In the genomic region with DNA sequence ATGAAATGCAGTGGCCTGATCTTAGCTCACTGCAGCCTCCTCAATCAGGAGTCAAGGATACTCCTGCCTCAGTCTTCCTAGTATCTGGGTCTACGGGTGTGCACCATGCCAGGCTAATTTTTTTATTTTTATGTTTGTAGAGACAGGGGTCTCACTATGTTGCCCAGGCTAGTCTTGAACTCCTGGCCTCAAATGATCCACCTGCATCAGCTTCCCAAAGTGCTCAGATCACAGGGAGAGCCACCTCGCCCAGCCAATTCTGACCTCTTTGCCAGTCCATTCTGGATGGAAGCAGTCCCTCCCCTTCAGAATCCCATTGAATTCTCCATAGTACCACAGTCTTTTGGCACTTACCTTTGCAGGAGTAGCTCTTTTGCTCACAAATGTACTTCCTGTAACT, we compare ENCODE assay signal across 11 cellular contexts. TPM values are rescaled to one million over a fixed set of nuclear protein-coding genes. Genes with fewer than 3 reads are reported as not detected.
DNase-seq lines count a peak whose midpoint lies in the region; ATAC-seq and TF ChIP-seq lines count a peak whose summit lies in the region.
"Had no signal": no experiment of that assay in that cellular context is flagged by ENCODE, and none has a peak within 500 bp of the region (broad histone marks: within the 10 kb centered on the region; RNA-seq: fewer than 3 reads in every experiment).

No MANE protein-coding gene starts in this region.

- peaks cover 29 to 51% (median 37%) of the 10 kb centered on the region in 10 experiments for H3K4me1 ChIP-seq in BLaER1 treated with 17β-estradiol and CSF1 and Interleukin-3, amounts not matched to agents 10 nM and 100 nM
- H3K4me1 ChIP-seq in HCT116 (ENCODE audit: control insufficient read depth in 1 of 2, insufficient read depth in 2 of 2, low read length in 2 of 2): peaks cover 7 to 34% of the 10 kb centered on the region in 2 experiments; a peak in 3 of 4 replicates
- peaks cover 24% of the 10 kb centered on the region for H3K4me1 ChIP-seq in adipocyte (ENCODE audit: control insufficient read depth, insufficient read depth, low read length)

- peak overlapping the region; percentile 65 to 87 (median 79); a peak in 21 of 22 replicates for H3K4me2 ChIP-seq in BLaER1 treated with 17β-estradiol and CSF1 and Interleukin-3, amounts not matched to agents 10 nM and 100 nM
- H3K4me2 ChIP-seq in HCT116 (ENCODE audit: low read length): peak overlapping the region; percentile 86

- no peak for TF ChIP-seq POLR2A in HCT116 (IDR thresholded peaks at IDR 0.05; ENCODE audit: borderline replicate concordance, extremely low read depth, insufficient read depth, insufficient read length)

- peaks cover 4 to 19% (median 12%) of the 10 kb centered on the region in 11 experiments; a peak in 19 of 22 replicates for H3K36me3 ChIP-seq in BLaER1 treated with 17β-estradiol and CSF1 and Interleukin-3, amounts not matched to agents 10 nM and 100 nM
- H3K36me3 ChIP-seq in HCT116 (ENCODE audit: control insufficient read depth in 1 of 2, insufficient read depth in 2 of 2, low read length in 2 of 2) (peaks cover 0 to 13% of the 10 kb centered on the region in 2 experiments; a peak in 1 of 4 replicates), adipocyte (ENCODE audit: control insufficient read depth, insufficient read depth, low read length, severe bottlenecking) (peaks cover 6% of the 10 kb centered on the region)

- TF ChIP-seq RAD21 in HCT116 (IDR thresholded peaks at IDR 0.05; ENCODE audit: low read depth): no peak

- TF ChIP-seq CTCF in HCT116 (IDR thresholded peaks at IDR 0.05 in 2 of 3, conservative IDR thresholded peaks at IDR 0.05 in 1 of 3; ENCODE audit: borderline replicate concordance in 1 of 3, insufficient read depth in 1 of 3, low read depth in 2 of 3, low read length in 2 of 3) (no peak), nephron (IDR thresholded peaks at IDR 0.05; ENCODE audit: unreplicated experiment in 3 of 3) (no peak)

- no peaks in the 10 kb centered on the region for H3K9me3 Mint-ChIP-seq in nephron

- intact Hi-C loops in HCT116 (cut with micrococcal nuclease): no loop called here

- peaks cover 17 to 33% (median 28%) of the 10 kb centered on the region in 11 experiments; a peak in 19 of 22 replicates for H4K20me1 ChIP-seq in BLaER1 treated with 17β-estradiol and CSF1 and Interleukin-3, amounts not matched to agents 10 nM and 100 nM
- peaks cover 3% of the 10 kb centered on the region; the same call in 1 of the 2 replicates for H4K20me1 ChIP-seq in HCT116 (ENCODE audit: insufficient read depth)

- H3K9me3 ChIP-seq in BLaER1 treated with 17β-estradiol and CSF1 and Interleukin-3, amounts not matched to agents 10 nM and 100 nM (replicated peaks in 1 of 11): no peaks in the 10 kb centered on the region
- H3K9me3 ChIP-seq in HCT116 (ENCODE audit: control insufficient read depth in 1 of 2, insufficient read depth in 1 of 2, low read depth in 1 of 2, low read length in 2 of 2) (no peaks in the 10 kb centered on the region), adipocyte (ENCODE audit: control insufficient read depth, low read length) (no peaks in the 10 kb centered on the region)

- peaks cover 36% of the 10 kb centered on the region for H3K4me1 Mint-ChIP-seq in nephron

- H3K4me3 ChIP-seq in BLaER1 treated with 17β-estradiol and CSF1 and Interleukin-3, amounts not matched to agents 10 nM and 100 nM: peak overlapping the region in 4 of 10 experiments; percentile 65 to 99 (median 84); a peak in 3 of 20 replicates
- peak overlapping the region; percentile 83 to 87; a peak in 2 of 4 replicates for H3K4me3 ChIP-seq in HCT116 (replicated peaks in 1 of 2; ENCODE audit: low read depth in 1 of 2, low read length in 2 of 2)
- H3K4me3 ChIP-seq in adipocyte (ENCODE audit: low read length): peak overlapping the region; percentile 92

- peak overlapping the region in 8 of 11 experiments; percentile 88 to 100 (median 100); a peak in 12 of 22 replicates for H3K9ac ChIP-seq in BLaER1 treated with 17β-estradiol and CSF1 and Interleukin-3, amounts not matched to agents 10 nM and 100 nM
- H3K9ac ChIP-seq in HCT116 (ENCODE audit: low read length): no peak overlapping the region
- no peak overlapping the region for H3K9ac ChIP-seq in adipocyte (ENCODE audit: low read length)

- POLR2A ChIA-PET in HCT116 (lab: Charles Lee): interaction anchor here (1.7 kb wide), 1 partner anchor 74 kb away, joined by 9 read pairs; a partner anchor contains a TSS

- no peak for ATAC-seq in HCT116
- no peak for ATAC-seq in GM21381 (IDR thresholded peaks at IDR 0.05; ENCODE audit: unreplicated experiment)
- ATAC-seq: left lobe of liver had no signal

- BruUV-seq in HCT116 (replicated peaks; lab: Mats Ljungman, UMichigan): no TSS peak

- RAD21 ChIA-PET in HCT116 (lab: Charles Lee; ENCODE audit: low non-redundant PET in 1 of 2, low total read pairs in 2 of 2, uncharacterized antibody in 2 of 2, unreplicated experiment in 2 of 2): no interaction called here

- CTCF ChIA-PET in HCT116 (lab: Charles Lee): interaction anchor here (0.8 kb wide), 1 partner anchor 29 kb away, joined by 3 read pairs; no protein-coding TSS in a partner anchor

- peaks cover 16% of the 10 kb centered on the region for H3K36me3 Mint-ChIP-seq in nephron (ENCODE audit: low read depth)

- peak overlapping the region; percentile 88 to 100 (median 99); a peak in 19 of 22 replicates for H3K27ac ChIP-seq in BLaER1 treated with 17β-estradiol and CSF1 and Interleukin-3, amounts not matched to agents 10 nM and 100 nM
- H3K27ac ChIP-seq in HCT116 (ENCODE audit: low read depth, low read length): peak overlapping the region; percentile 98; the same call in 1 of the 2 replicates

- peak overlapping the region; percentile 62 to 100 (median 100) for H3K4me3 Mint-ChIP-seq in nephron

- peak overlapping the region; percentile 67 to 99 (median 98) for H3K27ac Mint-ChIP-seq in nephron

- DNase-seq in HCT116 (ENCODE audit: low read depth, low spot score) (no peak), adipocyte (ENCODE audit: low read depth) (no peak), NCI-H2196 (lab: John Stamatoyannopoulos, UW; ENCODE audit: unreplicated experiment) (no peak), H4 (ENCODE audit: low spot score) (no peak)
- no peak for DNase-seq in stimulated activated CD4-positive, alpha-beta T cell treated with anti-CD3 and anti-CD28 coated beads, Interleukin-4, amount 100 ng/mL, for 4 hours

- no peaks in the 10 kb centered on the region for H3K9me2 ChIP-seq in HCT116 (ENCODE audit: insufficient read depth)

- H3K79me2 ChIP-seq in HCT116 (ENCODE audit: insufficient read depth, low read length): peaks cover 34% of the 10 kb centered on the region

- H2AFZ ChIP-seq in HCT116 (ENCODE audit: low read depth, low read length, poor library complexity, severe bottlenecking): no peak overlapping the region

- H3K27me3 Mint-ChIP-seq in nephron (ENCODE audit: low read depth): no peaks in the 10 kb centered on the region

- no peaks in the 10 kb centered on the region for H3K27me3 ChIP-seq in BLaER1 treated with 17β-estradiol and CSF1 and Interleukin-3, amounts not matched to agents 10 nM and 100 nM
- H3K27me3 ChIP-seq in HCT116 (ENCODE audit: insufficient read depth, low read length): no peaks in the 10 kb centered on the region
- no peaks in the 10 kb centered on the region for H3K27me3 ChIP-seq in adipocyte (replicated peaks; ENCODE audit: control insufficient read depth, insufficient read depth, low read length)

TF ChIP-seq in HCT116, 20 proteins besides CTCF, POLR2A, EP300 and RAD21 (continues in another document):
- TF ChIP-seq SIN3A (IDR thresholded peaks at IDR 0.05; ENCODE audit: low read depth) (no peak), EZH2phosphoT487 (IDR thresholded peaks at IDR 0.05; ENCODE audit: borderline replicate concordance) (no peak), ELF1 (IDR thresholded peaks at IDR 0.05; ENCODE audit: borderline replicate concordance, low read depth) (no peak), FOSL1 (IDR thresholded peaks at IDR 0.05; ENCODE audit: low read depth) (no peak), CBX3 (IDR thresholded peaks at IDR 0.05; ENCODE audit: low read depth) (no peak), YY1 (IDR thresholded peaks at IDR 0.05; ENCODE audit: extremely low read depth, insufficient replicate concordance, low read depth, low read length) (no peak), ZFX (IDR thresholded peaks at IDR 0.05) (no peak), ZNF274 (IDR thresholded peaks at IDR 0.05; ENCODE audit: low read depth, low read length) (no peak), SRF (IDR thresholded peaks at IDR 0.05; ENCODE audit: low read depth) (no peak), JUND (IDR thresholded peaks at IDR 0.05) (no peak)
- TF ChIP-seq, protein P1, sequence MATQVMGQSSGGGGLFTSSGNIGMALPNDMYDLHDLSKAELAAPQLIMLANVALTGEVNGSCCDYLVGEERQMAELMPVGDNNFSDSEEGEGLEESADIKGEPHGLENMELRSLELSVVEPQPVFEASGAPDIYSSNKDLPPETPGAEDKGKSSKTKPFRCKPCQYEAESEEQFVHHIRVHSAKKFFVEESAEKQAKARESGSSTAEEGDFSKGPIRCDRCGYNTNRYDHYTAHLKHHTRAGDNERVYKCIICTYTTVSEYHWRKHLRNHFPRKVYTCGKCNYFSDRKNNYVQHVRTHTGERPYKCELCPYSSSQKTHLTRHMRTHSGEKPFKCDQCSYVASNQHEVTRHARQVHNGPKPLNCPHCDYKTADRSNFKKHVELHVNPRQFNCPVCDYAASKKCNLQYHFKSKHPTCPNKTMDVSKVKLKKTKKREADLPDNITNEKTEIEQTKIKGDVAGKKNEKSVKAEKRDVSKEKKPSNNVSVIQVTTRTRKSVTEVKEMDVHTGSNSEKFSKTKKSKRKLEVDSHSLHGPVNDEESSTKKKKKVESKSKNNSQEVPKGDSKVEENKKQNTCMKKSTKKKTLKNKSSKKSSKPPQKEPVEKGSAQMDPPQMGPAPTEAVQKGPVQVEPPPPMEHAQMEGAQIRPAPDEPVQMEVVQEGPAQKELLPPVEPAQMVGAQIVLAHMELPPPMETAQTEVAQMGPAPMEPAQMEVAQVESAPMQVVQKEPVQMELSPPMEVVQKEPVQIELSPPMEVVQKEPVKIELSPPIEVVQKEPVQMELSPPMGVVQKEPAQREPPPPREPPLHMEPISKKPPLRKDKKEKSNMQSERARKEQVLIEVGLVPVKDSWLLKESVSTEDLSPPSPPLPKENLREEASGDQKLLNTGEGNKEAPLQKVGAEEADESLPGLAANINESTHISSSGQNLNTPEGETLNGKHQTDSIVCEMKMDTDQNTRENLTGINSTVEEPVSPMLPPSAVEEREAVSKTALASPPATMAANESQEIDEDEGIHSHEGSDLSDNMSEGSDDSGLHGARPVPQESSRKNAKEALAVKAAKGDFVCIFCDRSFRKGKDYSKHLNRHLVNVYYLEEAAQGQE (IDR thresholded peaks at IDR 0.05; ENCODE audit: low read depth): no peak

RNA-seq across cellular contexts. Expression of a gene that starts 1.7 kb away (rescaled TPM):
- total RNA-seq in HCT116 (2021; ENCODE audit: unreplicated experiment): 766 TPM
- polyA plus RNA-seq in HCT116 (2012): 772 and 862 TPM in 2 replicates
- total RNA-seq in H4 (2014; rRNA removed; shearing (Covaris generic)): 978 and 1,126 TPM in 2 replicates

RNA-seq across cellular contexts. Expression of a gene that starts 16.3 kb away (rescaled TPM):
- total RNA-seq in HCT116 (2021; ENCODE audit: unreplicated experiment): not detected
- polyA plus RNA-seq in HCT116 (2012): 0.15 TPM in 1 of 2 replicates, not detected in the other
- not detected in 2 replicates for total RNA-seq in H4 (2014; rRNA removed; shearing (Covaris generic))
- total RNA-seq: Daoy, epithelial cell of proximal tubule, left lobe of liver had no signal

RNA-seq across cellular contexts. Expression of a gene that starts 35.5 kb away (rescaled TPM):
- total RNA-seq in HCT116 (2021; ENCODE audit: unreplicated experiment): 29.5 TPM
- 24.3 and 27.2 TPM in 2 replicates for polyA plus RNA-seq in HCT116 (2012)
- total RNA-seq in H4 (2014; rRNA removed; shearing (Covaris generic)): 11.9 and 12.8 TPM in 2 replicates

Comparison
In these comparisons a context has a peak if more than half of its experiments do, and no peak if none do; other contexts are left out.
1. H3K9ac ChIP-seq: peak in BLaER1 treated with 17β-estradiol and CSF1 and Interleukin-3, amounts not matched to agents 10 nM and 100 nM (8 of 11); none in HCT116 (single experiment) and adipocyte (single experiment).